2 cellular contexts compared by ENCODE assay signal in genomic region chr7:36884863-36885262, GRCh38.
TF ChIP-seq lines count a peak whose summit lies in the region.

No MANE protein-coding gene starts in this region.

TF ChIP-seq in SK-N-SH, 30 proteins besides CTCF, POLR2A, EP300 and RAD21 (continued from another document):
- TF ChIP-seq REST (IDR thresholded peaks at IDR 0.05; ENCODE audit: low read depth, low read length) (no peak), RCOR1 (IDR thresholded peaks at IDR 0.05; ENCODE audit: low read length) (no peak), CHD2 (IDR thresholded peaks at IDR 0.05; ENCODE audit: low read length, partially characterized antibody) (no peak), RXRA (IDR thresholded peaks at IDR 0.05; ENCODE audit: borderline replicate concordance, low read depth) (no peak), MEF2A (IDR thresholded peaks at IDR 0.05; ENCODE audit: borderline replicate concordance, low read depth) (no peak), SIN3A (IDR thresholded peaks at IDR 0.05; ENCODE audit: borderline replicate concordance, low read depth, low read length) (no peak)

TF ChIP-seq in WTC11, 78 proteins besides CTCF, POLR2A, EP300 and RAD21:
- no peak for TF ChIP-seq FOXP4 (CRISPR knock-in tag; IDR thresholded peaks at IDR 0.05)
- TF ChIP-seq CBFB (CRISPR knock-in tag; IDR thresholded peaks at IDR 0.05; ENCODE audit: low read depth) = no peak
- no peak for TF ChIP-seq TEAD4 (CRISPR knock-in tag; IDR thresholded peaks at IDR 0.05)
- no peak for TF ChIP-seq ZNF425 (CRISPR knock-in tag; conservative IDR thresholded peaks at IDR 0.05)
- no peak for TF ChIP-seq SMAD3 (CRISPR knock-in tag; IDR thresholded peaks at IDR 0.05; ENCODE audit: borderline replicate concordance)
- TF ChIP-seq FOXP1 (CRISPR knock-in tag; IDR thresholded peaks at IDR 0.05; ENCODE audit: borderline replicate concordance) = no peak
- TF ChIP-seq ZNF263 (CRISPR knock-in tag; IDR thresholded peaks at IDR 0.05; ENCODE audit: low read depth) = no peak
TF ChIP-seq in WTC11: peak in this region for 0.
